ENCODE assay signal across 8 cellular contexts in the genomic region with DNA sequence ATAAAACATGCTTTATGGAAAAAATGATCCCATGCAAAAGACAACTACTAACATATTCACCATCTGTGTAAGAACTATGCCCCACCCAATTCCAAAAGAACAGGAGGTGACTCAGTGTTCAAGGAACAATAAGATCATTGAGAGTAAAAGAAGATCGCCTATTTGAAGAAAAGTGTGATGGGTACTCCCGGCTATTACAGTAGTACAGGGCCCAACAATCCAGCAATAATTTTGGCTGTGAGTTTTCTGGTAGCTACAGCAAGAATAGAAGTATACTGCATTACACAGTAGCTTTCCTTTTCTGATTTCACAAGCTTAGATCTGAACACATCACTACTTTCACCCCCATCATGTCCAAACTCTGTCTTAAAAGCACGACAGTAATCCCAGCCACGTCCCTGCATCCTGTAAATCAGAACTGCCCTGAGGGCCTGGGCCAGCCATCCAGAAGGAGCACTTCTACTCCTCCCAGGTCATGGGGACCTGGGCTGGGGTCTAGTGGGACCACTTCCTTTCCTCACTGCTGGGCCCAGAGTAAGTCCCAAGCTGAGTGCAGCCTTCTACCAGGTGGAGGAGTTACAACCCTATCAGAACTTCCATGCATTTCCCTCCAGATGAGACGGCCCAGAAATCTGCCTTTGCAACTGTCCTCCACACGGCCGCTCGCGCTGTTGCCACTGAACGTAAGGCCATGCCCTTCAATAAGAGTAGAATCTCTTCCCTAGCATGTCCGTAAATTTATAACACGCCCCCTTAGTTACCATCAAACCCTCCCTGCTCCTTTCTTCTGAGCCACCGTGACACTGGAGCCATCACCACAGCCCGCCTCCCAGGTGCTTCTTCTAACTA. TPM values are rescaled to one million over a fixed set of nuclear protein-coding genes. Genes with fewer than 3 reads are reported as not detected.
A peak's percentile ranks its signal among the peaks of the same experiment; 100 is the strongest.
DNase-seq lines count a peak whose midpoint lies in the region; ATAC-seq and TF ChIP-seq lines count a peak whose summit lies in the region.

No MANE protein-coding gene starts in this region.

- CTCF ChIA-PET in activated CD4-positive, alpha-beta T cell treated with anti-CD3 and anti-CD28 coated beads for 36 hours (lab: Charles Lee), result interaction anchor here (0.7 to 1.1 kb wide), 2 partner anchors 9 to 26 kb away, joined by 3 to 6 read pairs; no protein-coding TSS in a partner anchor
- CTCF ChIA-PET in activated CD4-positive, alpha-beta memory T cell treated with anti-CD3 and anti-CD28 coated beads for 36 hours (lab: Charles Lee), result no interaction called here

- peak; percentile 49 for DNase-seq in activated CD4-positive, alpha-beta T cell treated with anti-CD3 and anti-CD28 coated beads for 36 hours
- no peak for DNase-seq in activated CD4-positive, alpha-beta T cell treated with anti-CD3 and anti-CD28 coated beads, Interleukin-2, amount 50 U/mL, for 1 hour
- peak; percentile 31 for DNase-seq in activated CD4-positive, alpha-beta memory T cell treated with anti-CD3 and anti-CD28 coated beads for 36 hours
- DNase-seq in foreskin melanocyte (peak; percentile 93), lower leg skin (ENCODE audit: low spot score in 2 of 2) (no peak), hepatic stellate cell (ENCODE audit: low spot score) (no peak)
- DNase-seq in stimulated activated effector memory CD8-positive, alpha-beta T cell treated with anti-CD3 and anti-CD28 coated beads, Interleukin-12 subunit alpha, Interleukin-12 subunit beta, amount 100 ng/mL, for 72 hours (ENCODE audit: low spot score in 2 of 2), result no peak

- H3K4me3 ChIP-seq in lower leg skin (ENCODE audit: low read depth, poor library complexity, severe bottlenecking), result no peak overlapping the region

- peak; percentile 38 for ATAC-seq in activated CD4-positive, alpha-beta T cell treated with anti-CD3 and anti-CD28 coated beads for 36 hours
- ATAC-seq in stimulated activated effector memory CD8-positive, alpha-beta T cell treated with anti-CD3 and anti-CD28 coated beads, Interleukin-12 subunit alpha, Interleukin-12 subunit beta, amount 100 ng/mL, for 72 hours, result peak; percentile 14
- no peak for ATAC-seq in HG02642 (IDR thresholded peaks at IDR 0.05; ENCODE audit: poor library complexity, unreplicated experiment)

- no peaks in the 10 kb centered on the region for H3K27me3 Mint-ChIP-seq in activated CD4-positive, alpha-beta T cell treated with anti-CD3 and anti-CD28 coated beads for 36 hours
- H3K27me3 Mint-ChIP-seq in activated CD4-positive, alpha-beta memory T cell treated with anti-CD3 and anti-CD28 coated beads for 36 hours, result no peaks in the 10 kb centered on the region

- H3K4me3 Mint-ChIP-seq in activated CD4-positive, alpha-beta T cell treated with anti-CD3 and anti-CD28 coated beads for 36 hours, result peak overlapping the region; percentile 71
- peak overlapping the region; percentile 65 for H3K4me3 Mint-ChIP-seq in activated CD4-positive, alpha-beta memory T cell treated with anti-CD3 and anti-CD28 coated beads for 36 hours
- H3K4me3 Mint-ChIP-seq in stimulated activated effector memory CD8-positive, alpha-beta T cell treated with anti-CD3 and anti-CD28 coated beads, Interleukin-12 subunit alpha, Interleukin-12 subunit beta, amount 100 ng/mL, for 72 hours, result peak overlapping the region; percentile 74

- POLR2A ChIA-PET in activated CD4-positive, alpha-beta T cell treated with anti-CD3 and anti-CD28 coated beads for 36 hours (lab: Charles Lee), result interaction anchor here (1.4 to 1.7 kb wide), 2 partner anchors 12 to 42 kb away, joined by 5 to 8 read pairs; no protein-coding TSS in a partner anchor
- POLR2A ChIA-PET in activated CD4-positive, alpha-beta memory T cell treated with anti-CD3 and anti-CD28 coated beads for 36 hours (lab: Charles Lee), result interaction anchor here (1.4 to 1.6 kb wide), 2 partner anchors 9 to 42 kb away, joined by 4 to 8 read pairs; no protein-coding TSS in a partner anchor

- peaks cover 18% of the 10 kb centered on the region for H3K36me3 Mint-ChIP-seq in activated CD4-positive, alpha-beta T cell treated with anti-CD3 and anti-CD28 coated beads for 36 hours (ENCODE audit: low read depth)
- no peaks in the 10 kb centered on the region for H3K36me3 Mint-ChIP-seq in activated CD4-positive, alpha-beta memory T cell treated with anti-CD3 and anti-CD28 coated beads for 36 hours
- H3K36me3 Mint-ChIP-seq in stimulated activated effector memory CD8-positive, alpha-beta T cell treated with anti-CD3 and anti-CD28 coated beads, Interleukin-12 subunit alpha, Interleukin-12 subunit beta, amount 100 ng/mL, for 72 hours, result peaks cover 24% of the 10 kb centered on the region

- no peaks in the 10 kb centered on the region for H3K9me3 Mint-ChIP-seq in activated CD4-positive, alpha-beta T cell treated with anti-CD3 and anti-CD28 coated beads for 36 hours (ENCODE audit: low read depth)
- H3K9me3 Mint-ChIP-seq in activated CD4-positive, alpha-beta memory T cell treated with anti-CD3 and anti-CD28 coated beads for 36 hours, result no peaks in the 10 kb centered on the region
- H3K9me3 Mint-ChIP-seq in stimulated activated effector memory CD8-positive, alpha-beta T cell treated with anti-CD3 and anti-CD28 coated beads, Interleukin-12 subunit alpha, Interleukin-12 subunit beta, amount 100 ng/mL, for 72 hours, result no peaks in the 10 kb centered on the region

- intact Hi-C loops in activated CD4-positive, alpha-beta T cell treated with anti-CD3 and anti-CD28 coated beads for 36 hours (cut with DNase I, micrococcal nuclease), result loop anchor here (1.0 kb wide), 1 partner anchor 10 kb away; no protein-coding TSS in a partner anchor
- intact Hi-C loops in activated CD4-positive, alpha-beta memory T cell treated with anti-CD3 and anti-CD28 coated beads for 36 hours (cut with micrococcal nuclease), result loop anchor here (1.0 kb wide), 1 partner anchor 165 kb away; no protein-coding TSS in a partner anchor
- intact Hi-C loops in lower leg skin (cut with DNase I; ENCODE audit: low total_unique reads), result no loop called here

- no peak for TF ChIP-seq CTCF in lower leg skin (IDR thresholded peaks at IDR 0.05)

- H3K27ac Mint-ChIP-seq in activated CD4-positive, alpha-beta T cell treated with anti-CD3 and anti-CD28 coated beads for 36 hours, result peak overlapping the region; percentile 93
- peak overlapping the region; percentile 95 for H3K27ac Mint-ChIP-seq in activated CD4-positive, alpha-beta memory T cell treated with anti-CD3 and anti-CD28 coated beads for 36 hours
- peak overlapping the region; percentile 77 for H3K27ac Mint-ChIP-seq in stimulated activated effector memory CD8-positive, alpha-beta T cell treated with anti-CD3 and anti-CD28 coated beads, Interleukin-12 subunit alpha, Interleukin-12 subunit beta, amount 100 ng/mL, for 72 hours

- H3K4me1 Mint-ChIP-seq in activated CD4-positive, alpha-beta T cell treated with anti-CD3 and anti-CD28 coated beads for 36 hours, result peaks cover 82% of the 10 kb centered on the region
- peaks cover 78% of the 10 kb centered on the region for H3K4me1 Mint-ChIP-seq in activated CD4-positive, alpha-beta memory T cell treated with anti-CD3 and anti-CD28 coated beads for 36 hours (ENCODE audit: low read depth)
- H3K4me1 Mint-ChIP-seq in stimulated activated effector memory CD8-positive, alpha-beta T cell treated with anti-CD3 and anti-CD28 coated beads, Interleukin-12 subunit alpha, Interleukin-12 subunit beta, amount 100 ng/mL, for 72 hours, result peaks cover 73% of the 10 kb centered on the region

- 61 to 62% methylated on average over 14 of the region's 14 CpGs for WGBS in lower leg skin, 2 donors

- TF ChIP-seq POLR2A in lower leg skin (IDR thresholded peaks at IDR 0.05), result no peak

RNA-seq across cellular contexts. Expression of a gene that starts 7.9 kb away (rescaled TPM):
- total RNA-seq in activated CD4-positive, alpha-beta T cell treated with anti-CD3 and anti-CD28 coated beads for 36 hours, result 10 to 100 TPM; 68.5 to 73.7 TPM
- 10 to 100 TPM; 62.4 to 64.2 TPM for total RNA-seq in activated CD4-positive, alpha-beta memory T cell treated with anti-CD3 and anti-CD28 coated beads for 36 hours
- 100 to 1,000 TPM in 1 of 4 donors, 10 to 100 TPM in 3; 75.5 to 101 (median 78.0) TPM for total RNA-seq in lower leg skin

RNA-seq across cellular contexts. Expression of a gene that starts 35.0 kb away (rescaled TPM):
- total RNA-seq in activated CD4-positive, alpha-beta T cell treated with anti-CD3 and anti-CD28 coated beads for 36 hours, result 10 to 100 TPM; 14.0 to 15.2 TPM
- total RNA-seq in activated CD4-positive, alpha-beta memory T cell treated with anti-CD3 and anti-CD28 coated beads for 36 hours, result 10 to 100 TPM in 1 of 2 experiments, 1 to 10 TPM in 1; 9.2 to 10.2 TPM
- 10 to 100 TPM; 10.5 to 16.9 (median 13.0) TPM for total RNA-seq in lower leg skin

Comparison
In these comparisons a context has a peak if more than half of its experiments do, and no peak if none do; other contexts are left out.
1. DNase-seq: peak in activated CD4-positive, alpha-beta T cell treated with anti-CD3 and anti-CD28 coated beads for 36 hours (single experiment), activated CD4-positive, alpha-beta memory T cell treated with anti-CD3 and anti-CD28 coated beads for 36 hours (single experiment) and foreskin melanocyte (single experiment); none in activated CD4-positive, alpha-beta T cell treated with anti-CD3 and anti-CD28 coated beads, Interleukin-2, amount 50 U/mL, for 1 hour (single experiment), stimulated activated effector memory CD8-positive, alpha-beta T cell treated with anti-CD3 and anti-CD28 coated beads, Interleukin-12 subunit alpha, Interleukin-12 subunit beta, amount 100 ng/mL, for 72 hours (0 of 2), lower leg skin (0 of 2) and hepatic stellate cell (single experiment).
2. Peak in every context shown above with its lines, with median percentiles within 50 percentile points of each other: H3K27ac Mint-ChIP-seq and H3K4me3 Mint-ChIP-seq.